1 cellular context compared by ENCODE assay signal in genomic region chr10:5840314-5841307, GRCh38.
TF ChIP-seq lines count a peak whose summit lies in the region.

No MANE protein-coding gene starts in this region.

TF ChIP-seq in IMR-90, 13 proteins besides CTCF, POLR2A, EP300 and RAD21 (continued from another document):
- TF ChIP-seq USF2 (IDR thresholded peaks at IDR 0.05; ENCODE audit: low read depth, low read length) (no peak), CEBPB (IDR thresholded peaks at IDR 0.05; ENCODE audit: low read depth, low read length) (no peak), SMC3 (IDR thresholded peaks at IDR 0.05; ENCODE audit: low read depth, low read length) (no peak), MAFK (IDR thresholded peaks at IDR 0.05; ENCODE audit: low read depth, low read length) (no peak), MAZ (IDR thresholded peaks at IDR 0.05; ENCODE audit: borderline replicate concordance, low read depth, low read length) (no peak)
